In genomic region chr6:35343835-35344550, GRCh38 we compare ENCODE assay signal across 9 cellular contexts. TPM values are rescaled to one million over a fixed set of nuclear protein-coding genes. Genes with fewer than 3 reads are reported as not detected.
DNase-seq lines count a peak whose midpoint lies in the region; ATAC-seq and TF ChIP-seq lines count a peak whose summit lies in the region.
"Had no signal": no experiment of that assay in that cellular context is flagged by ENCODE, and none has a peak within 500 bp of the region (broad histone marks: within the 10 kb centered on the region; RNA-seq: fewer than 3 reads in every experiment).

No MANE protein-coding gene starts in this region.

- H3K9me3 ChIP-seq in BLaER1 (no peaks in the 10 kb centered on the region), OCI-LY1 (ENCODE audit: low read length) (no peaks in the 10 kb centered on the region), duodenal mucosa (ENCODE audit: control insufficient read depth in 1 of 2, low read length in 2 of 2) (no peaks in the 10 kb centered on the region), neural cell (ENCODE audit: low read length) (no peaks in the 10 kb centered on the region), body of pancreas (no peaks in the 10 kb centered on the region)

- TF ChIP-seq EP300 in neural cell (conservative IDR thresholded peaks at IDR 0.05; ENCODE audit: poor library complexity, severe bottlenecking), result no peak

- no peak for TF ChIP-seq RAD21 in neural cell (conservative IDR thresholded peaks at IDR 0.05)

- no peak overlapping the region for H3K27ac ChIP-seq in BLaER1
- H3K27ac ChIP-seq in OCI-LY1 (ENCODE audit: low read depth, low read length, poor library complexity, severe bottlenecking), result no peak overlapping the region
- H3K27ac ChIP-seq in duodenal mucosa (ENCODE audit: low read depth, low read length), result no peak overlapping the region
- H3K27ac ChIP-seq in neural cell (ENCODE audit: low read length), result no peak overlapping the region
- H3K27ac ChIP-seq in body of pancreas, result peak overlapping the region in 2 of 4 donors; percentile 82 to 88

- H3F3A ChIP-seq in OCI-LY1 (ENCODE audit: insufficient read depth, low read length), result no peaks in the 10 kb centered on the region
- no peaks in the 10 kb centered on the region for H3F3A ChIP-seq in neural cell (ENCODE audit: insufficient read depth, low read length, poor library complexity, severe bottlenecking)

- ATAC-seq in GM18511 (IDR thresholded peaks at IDR 0.05; ENCODE audit: unreplicated experiment) (no peak), body of pancreas (no peak)

- TF ChIP-seq CTCF in OCI-LY1 (IDR thresholded peaks at IDR 0.05; ENCODE audit: low read length) (no peak), neural cell (IDR thresholded peaks at IDR 0.05; ENCODE audit: poor library complexity, severe bottlenecking) (no peak), body of pancreas (IDR thresholded peaks at IDR 0.05) (no peak)

- peaks cover 64% of the 10 kb centered on the region for H4K20me1 ChIP-seq in BLaER1
- H4K20me1 ChIP-seq in OCI-LY1 (ENCODE audit: insufficient read depth, low read length), result no peaks in the 10 kb centered on the region
- H4K20me1 ChIP-seq in neural cell (ENCODE audit: insufficient read depth), result no peaks in the 10 kb centered on the region

- H2AFZ ChIP-seq in OCI-LY1 (ENCODE audit: low read length), result no peak overlapping the region
- H2AFZ ChIP-seq in neural cell (ENCODE audit: low read depth, low read length), result no peak overlapping the region

- no peak for TF ChIP-seq POLR2A in body of pancreas (IDR thresholded peaks at IDR 0.05)

- H3K36me3 ChIP-seq in BLaER1, result peaks cover 26% of the 10 kb centered on the region
- H3K36me3 ChIP-seq in OCI-LY1 (ENCODE audit: insufficient read depth, low read length), result peaks cover 18% of the 10 kb centered on the region
- peaks cover 7 to 18% of the 10 kb centered on the region in 2 donors for H3K36me3 ChIP-seq in duodenal mucosa (ENCODE audit: control insufficient read depth in 1 of 2, insufficient read depth in 2 of 2, low read length in 2 of 2)
- no peaks in the 10 kb centered on the region for H3K36me3 ChIP-seq in neural cell (ENCODE audit: insufficient read depth, low read length)
- H3K36me3 ChIP-seq in body of pancreas (replicated peaks in 1 of 2; ENCODE audit: insufficient read depth in 1 of 2, low read depth in 2 of 2), result no peaks in the 10 kb centered on the region

- H3K4me3 ChIP-seq in BLaER1, result peak overlapping the region; percentile 93
- H3K4me3 ChIP-seq in OCI-LY1 (ENCODE audit: low read depth, low read length, poor library complexity, severe bottlenecking), result peak overlapping the region; percentile 66
- H3K4me3 ChIP-seq in duodenal mucosa (ENCODE audit: low read depth in 1 of 2, low read length in 2 of 2), result peak overlapping the region; percentile 85 to 93
- peak overlapping the region; percentile 88 for H3K4me3 ChIP-seq in neural cell (ENCODE audit: low read length)
- H3K4me3 ChIP-seq in body of pancreas, result no peak overlapping the region

- H3K4me1 ChIP-seq in BLaER1 (peaks cover 66% of the 10 kb centered on the region), OCI-LY1 (ENCODE audit: insufficient read depth, low read length, severe bottlenecking) (peaks cover 33% of the 10 kb centered on the region), duodenal mucosa (ENCODE audit: control insufficient read depth in 1 of 2, insufficient read depth in 2 of 2, low read length in 2 of 2) (peaks cover 13 to 14% of the 10 kb centered on the region in 2 donors), body of pancreas (peaks cover 27% of the 10 kb centered on the region)

- 69 to 70% methylated on average over 6 of the region's 6 CpGs for WGBS in body of pancreas, 2 donors

- DNase-seq in body of pancreas (no peak), posterior cingulate gyrus (no peak), mesenteric fat pad (ENCODE audit: low spot score) (no peak)
- DNase-seq: activated CD4-positive, CD25-positive, alpha-beta regulatory T cell had no signal

- no peaks in the 10 kb centered on the region for H3K9me2 ChIP-seq in OCI-LY1 (ENCODE audit: low read depth, low read length)
- H3K9me2 ChIP-seq in neural cell (ENCODE audit: insufficient read depth, low read length), result no peaks in the 10 kb centered on the region

- intact Hi-C loops in body of pancreas (cut with DNase I) (no loop called here), posterior cingulate gyrus (cut with DNase I) (no loop called here)

- H3K9ac ChIP-seq in BLaER1 (peak overlapping the region; percentile 89), OCI-LY1 (ENCODE audit: low read length) (no peak overlapping the region), duodenal mucosa (ENCODE audit: low read depth in 1 of 2, low read length in 2 of 2) (peak overlapping the region; percentile 71 to 95), neural cell (ENCODE audit: low read length) (no peak overlapping the region)

- H3K27me3 ChIP-seq in BLaER1 (no peaks in the 10 kb centered on the region), OCI-LY1 (ENCODE audit: insufficient read depth, low read length) (no peaks in the 10 kb centered on the region), duodenal mucosa (ENCODE audit: control insufficient read depth in 1 of 2, insufficient read depth in 2 of 2, low read length in 2 of 2) (no peaks in the 10 kb centered on the region), neural cell (ENCODE audit: insufficient read depth, low read depth, low read length) (no peaks in the 10 kb centered on the region), body of pancreas (no peaks in the 10 kb centered on the region)

- H3K79me2 ChIP-seq in OCI-LY1 (ENCODE audit: insufficient read depth, low read length) (no peaks in the 10 kb centered on the region), neural cell (replicated peaks; ENCODE audit: insufficient read depth, low read length) (no peaks in the 10 kb centered on the region)

- H3K4me2 ChIP-seq in BLaER1 (peak overlapping the region; percentile 97), OCI-LY1 (ENCODE audit: low read length) (peak overlapping the region; percentile 71; the same call in 1 of the 2 replicates), neural cell (ENCODE audit: low read length) (no peak overlapping the region)

TF ChIP-seq in neural cell, 6 proteins besides CTCF, POLR2A, EP300 and RAD21:
- TF ChIP-seq POLR2AphosphoS5 (IDR thresholded peaks at IDR 0.05) (no peak), SMC3 (conservative IDR thresholded peaks at IDR 0.05; ENCODE audit: poor library complexity) (no peak), MXI1 (conservative IDR thresholded peaks at IDR 0.05; ENCODE audit: poor library complexity, severe bottlenecking) (no peak), EZH2 (IDR thresholded peaks at IDR 0.05; ENCODE audit: borderline replicate concordance, insufficient read depth, low read length, poor library complexity, severe bottlenecking) (no peak), TAF1 (IDR thresholded peaks at IDR 0.05; ENCODE audit: low read depth) (no peak)
- TF ChIP-seq, protein P1, sequence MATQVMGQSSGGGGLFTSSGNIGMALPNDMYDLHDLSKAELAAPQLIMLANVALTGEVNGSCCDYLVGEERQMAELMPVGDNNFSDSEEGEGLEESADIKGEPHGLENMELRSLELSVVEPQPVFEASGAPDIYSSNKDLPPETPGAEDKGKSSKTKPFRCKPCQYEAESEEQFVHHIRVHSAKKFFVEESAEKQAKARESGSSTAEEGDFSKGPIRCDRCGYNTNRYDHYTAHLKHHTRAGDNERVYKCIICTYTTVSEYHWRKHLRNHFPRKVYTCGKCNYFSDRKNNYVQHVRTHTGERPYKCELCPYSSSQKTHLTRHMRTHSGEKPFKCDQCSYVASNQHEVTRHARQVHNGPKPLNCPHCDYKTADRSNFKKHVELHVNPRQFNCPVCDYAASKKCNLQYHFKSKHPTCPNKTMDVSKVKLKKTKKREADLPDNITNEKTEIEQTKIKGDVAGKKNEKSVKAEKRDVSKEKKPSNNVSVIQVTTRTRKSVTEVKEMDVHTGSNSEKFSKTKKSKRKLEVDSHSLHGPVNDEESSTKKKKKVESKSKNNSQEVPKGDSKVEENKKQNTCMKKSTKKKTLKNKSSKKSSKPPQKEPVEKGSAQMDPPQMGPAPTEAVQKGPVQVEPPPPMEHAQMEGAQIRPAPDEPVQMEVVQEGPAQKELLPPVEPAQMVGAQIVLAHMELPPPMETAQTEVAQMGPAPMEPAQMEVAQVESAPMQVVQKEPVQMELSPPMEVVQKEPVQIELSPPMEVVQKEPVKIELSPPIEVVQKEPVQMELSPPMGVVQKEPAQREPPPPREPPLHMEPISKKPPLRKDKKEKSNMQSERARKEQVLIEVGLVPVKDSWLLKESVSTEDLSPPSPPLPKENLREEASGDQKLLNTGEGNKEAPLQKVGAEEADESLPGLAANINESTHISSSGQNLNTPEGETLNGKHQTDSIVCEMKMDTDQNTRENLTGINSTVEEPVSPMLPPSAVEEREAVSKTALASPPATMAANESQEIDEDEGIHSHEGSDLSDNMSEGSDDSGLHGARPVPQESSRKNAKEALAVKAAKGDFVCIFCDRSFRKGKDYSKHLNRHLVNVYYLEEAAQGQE (IDR thresholded peaks at IDR 0.05; ENCODE audit: borderline replicate concordance), result no peak

RNA-seq across cellular contexts. Expression of gene PPARD, which starts 1.6 kb away (rescaled TPM):
- polyA plus RNA-seq in neural cell, result 1.3 and 1.7 TPM in 2 replicates
- polyA minus RNA-seq in neural cell, result 2.4 TPM in 2 replicates
- 10 to 100 TPM in 1 of 2 donors, 1 to 10 TPM in 1; 6.0 to 11.2 TPM for total RNA-seq in body of pancreas
- 17.5 TPM for total RNA-seq in mesenteric fat pad

RNA-seq across cellular contexts. Expression of gene DEF6, which starts 46.4 kb away (rescaled TPM):
- 0.48 and 1.3 TPM in 2 replicates for polyA plus RNA-seq in neural cell
- 0.35 and 0.49 TPM in 2 replicates for polyA minus RNA-seq in neural cell
- 10 to 100 TPM; 10.2 to 23.3 TPM for total RNA-seq in body of pancreas
- 7.8 TPM for total RNA-seq in mesenteric fat pad

Comparison
In these comparisons a context has a peak if more than half of its experiments do, and no peak if none do; other contexts are left out.
1. H3K4me3 ChIP-seq: peak in BLaER1 (single experiment), OCI-LY1 (single experiment), duodenal mucosa (2 of 2) and neural cell (single experiment); none in body of pancreas (0 of 2).
2. H3K9ac ChIP-seq: peak in BLaER1 (single experiment) and duodenal mucosa (2 of 2); none in OCI-LY1 (single experiment) and neural cell (single experiment).